ENCODE assay signal across 1 cellular context in genomic region chr18:45984546-45985235, GRCh38.
TF ChIP-seq lines count a peak whose summit lies in the region.

No MANE protein-coding gene starts in this region.

TF ChIP-seq in IMR-90, 13 proteins besides CTCF, POLR2A, EP300 and RAD21 (continued from another document):
- TF ChIP-seq, protein P1, sequence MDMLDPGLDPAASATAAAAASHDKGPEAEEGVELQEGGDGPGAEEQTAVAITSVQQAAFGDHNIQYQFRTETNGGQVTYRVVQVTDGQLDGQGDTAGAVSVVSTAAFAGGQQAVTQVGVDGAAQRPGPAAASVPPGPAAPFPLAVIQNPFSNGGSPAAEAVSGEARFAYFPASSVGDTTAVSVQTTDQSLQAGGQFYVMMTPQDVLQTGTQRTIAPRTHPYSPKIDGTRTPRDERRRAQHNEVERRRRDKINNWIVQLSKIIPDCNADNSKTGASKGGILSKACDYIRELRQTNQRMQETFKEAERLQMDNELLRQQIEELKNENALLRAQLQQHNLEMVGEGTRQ (IDR thresholded peaks at IDR 0.05; ENCODE audit: low read depth, low read length) = no peak
- no peak for TF ChIP-seq FOS (IDR thresholded peaks at IDR 0.05; ENCODE audit: low read depth, low read length)
- no peak for TF ChIP-seq ELK1 (IDR thresholded peaks at IDR 0.05; ENCODE audit: borderline replicate concordance, low read depth, low read length)
- TF ChIP-seq CEBPB (IDR thresholded peaks at IDR 0.05; ENCODE audit: low read depth, low read length) = no peak
- TF ChIP-seq RCOR1 (IDR thresholded peaks at IDR 0.05; ENCODE audit: insufficient replicate concordance, low read length) = no peak
TF ChIP-seq in IMR-90: peak in this region for 0.
